In genomic region chr12:108633534-108634224, GRCh38 we compare ENCODE assay signal across 8 cellular contexts. TPM values are rescaled to one million over a fixed set of nuclear protein-coding genes. Genes with fewer than 3 reads are reported as not detected.
DNase-seq lines count a peak whose midpoint lies in the region; ATAC-seq, FAIRE-seq and TF ChIP-seq lines count a peak whose summit lies in the region.

Gene SELPLG, minus strand, starts transcription at chr12:108633894. Its CDS starts 9,587 bp downstream, at chr12:108624307.

- FAIRE-seq in D721Med (lab: Jason Lieb, UNC) = no peak

- H3K27me3 ChIP-seq in duodenal mucosa (ENCODE audit: control insufficient read depth in 1 of 2, insufficient read depth in 2 of 2, low read length in 2 of 2) (no peaks in the 10 kb centered on the region), BE2C (no peaks in the 10 kb centered on the region)

- H3K36me3 ChIP-seq in duodenal mucosa (ENCODE audit: control insufficient read depth in 1 of 2, insufficient read depth in 2 of 2, low read length in 2 of 2) (no peaks in the 10 kb centered on the region), BE2C (no peaks in the 10 kb centered on the region)

- DNase-seq in Ammon's horn (ENCODE audit: low spot score) (peak; percentile 83), sciatic nerve (ENCODE audit: low spot score) (peak; percentile 79), BE2C (no peak), D721Med (ENCODE audit: insufficient read length, low spot score) (no peak)
- peak; percentile 70 for DNase-seq in activated CD4-positive, CD25-positive, alpha-beta regulatory T cell treated with anti-CD3 and anti-CD28 coated beads, Interleukin-2, amount 50 U/mL, for 16 hours (ENCODE audit: low read depth, low spot score)

- peak within 1 kb of the TSS; percentile 44 to 64 for H3K9ac ChIP-seq in duodenal mucosa (ENCODE audit: low read depth in 1 of 2, low read length in 2 of 2)

- no peak for TF ChIP-seq CTCF in BE2C (IDR thresholded peaks at IDR 0.05; ENCODE audit: low read depth, low read length)
- no peak for TF ChIP-seq CTCF in D721Med (IDR thresholded peaks at IDR 0.05; ENCODE audit: insufficient read depth, missing control alignments)

- H3K27ac ChIP-seq in duodenal mucosa (ENCODE audit: low read depth, low read length) = peak within 1 kb of the TSS; percentile 64

- H3K9me3 ChIP-seq in duodenal mucosa (ENCODE audit: control insufficient read depth in 1 of 2, low read length in 2 of 2) (no peaks in the 10 kb centered on the region), BE2C (no peaks in the 10 kb centered on the region)

- ATAC-seq in GM19397 (IDR thresholded peaks at IDR 0.05; ENCODE audit: unreplicated experiment) (peak; percentile 58), HG03521 (IDR thresholded peaks at IDR 0.05; ENCODE audit: unreplicated experiment) (peak; percentile 56), sciatic nerve (peak; percentile 71)

- intact Hi-C loops in sciatic nerve (cut with DNase I) = no loop called here

- H3K4me3 ChIP-seq in duodenal mucosa (ENCODE audit: low read depth in 1 of 2, low read length in 2 of 2) = peak within 1 kb of the TSS; percentile 55 to 57
- no peak within 1 kb of the TSS for H3K4me3 ChIP-seq in BE2C (ENCODE audit: low read depth, low read length)

- H3K4me1 ChIP-seq in duodenal mucosa (ENCODE audit: control insufficient read depth in 1 of 2, insufficient read depth in 2 of 2, low read length in 2 of 2) = peaks cover 14 to 36% of the 10 kb centered on the region in 2 donors
- peaks cover 8% of the 10 kb centered on the region for H3K4me1 ChIP-seq in BE2C

RNA-seq across cellular contexts. Expression of gene SELPLG, which starts in this region (rescaled TPM):
- total RNA-seq in sciatic nerve = 12.3 TPM
- polyA plus RNA-seq in BE2C (2012; ENCODE audit: insufficient read depth, insufficient read length, low read depth) = 1.4 TPM

Comparison
In these comparisons a context has a peak if more than half of its experiments do, and no peak if none do; other contexts are left out.
1. DNase-seq: peak in Ammon's horn (single experiment), activated CD4-positive, CD25-positive, alpha-beta regulatory T cell treated with anti-CD3 and anti-CD28 coated beads, Interleukin-2, amount 50 U/mL, for 16 hours (single experiment) and sciatic nerve (single experiment); none in BE2C (single experiment) and D721Med (single experiment).
2. Peak in every context shown above with its lines, with median percentiles within 50 percentile points of each other: ATAC-seq.